In genomic region chr13:98246538-98247172, GRCh38 we compare ENCODE assay signal across 33 cellular contexts.
A peak's percentile ranks its signal among the peaks of the same experiment; 100 is the strongest.
DNase-seq lines count a peak whose midpoint lies in the region; ATAC-seq, FAIRE-seq and TF ChIP-seq lines count a peak whose summit lies in the region.
"Had no signal": no experiment of that assay in that cellular context is flagged by ENCODE, and none has a peak within 500 bp of the region (broad histone marks: within the 10 kb centered on the region; RNA-seq: fewer than 3 reads in every experiment).

No MANE protein-coding gene starts in this region.

- H3K36me3 Mint-ChIP-seq in neural crest cell (ENCODE audit: low read depth), result peaks cover 6% of the 10 kb centered on the region
- H3K36me3 Mint-ChIP-seq: activated naive CD4-positive, alpha-beta T cell treated with anti-CD3 and anti-CD28 coated beads, Interleukin-2, amount 50 U/mL, for 24 hours; CD8-positive, alpha-beta T cell had no signal

- H3K9me3 Mint-ChIP-seq in neural crest cell, result no peaks in the 10 kb centered on the region
- H3K9me3 Mint-ChIP-seq: activated naive CD4-positive, alpha-beta T cell treated with anti-CD3 and anti-CD28 coated beads, Interleukin-2, amount 50 U/mL, for 24 hours; activated T-helper 2 cell treated with anti-CD3 and anti-CD28 coated beads, Interferon-gamma antibody, Interleukin-2, Interleukin-4, amounts not matched to agents 10 μg/mL and 5 μg/mL and 100 μg/mL, durations not matched to agents 14 hours and 24 hours and 36 hours; CD8-positive, alpha-beta T cell had no signal

- H3K9ac ChIP-seq in kidney (ENCODE audit: low read length in 2 of 2), result no peak overlapping the region

- H3K4me1 ChIP-seq in kidney (ENCODE audit: control insufficient read depth in 1 of 2, insufficient read depth in 1 of 2, low read depth in 1 of 2, low read length in 2 of 2), result peaks cover 5 to 13% of the 10 kb centered on the region in 2 donors
- H3K4me1 ChIP-seq: BE2C, esophagus squamous epithelium, foreskin keratinocyte, tibial nerve had no signal

- TF ChIP-seq CTCF in neural crest cell (conservative IDR thresholded peaks at IDR 0.05) (no peak), kidney (IDR thresholded peaks at IDR 0.05; ENCODE audit: borderline replicate concordance, extremely low read depth, insufficient read depth) (no peak)

- no peaks in the 10 kb centered on the region for H3K27me3 Mint-ChIP-seq in neural crest cell (ENCODE audit: low read depth)

- no peak overlapping the region for H3K27ac ChIP-seq in kidney (ENCODE audit: low read depth in 2 of 2, low read length in 2 of 2)
- H3K27ac ChIP-seq: brain microvascular endothelial cell, esophagus squamous epithelium, foreskin keratinocyte, tibial nerve, WERI-Rb-1 had no signal

- H3K4me3 Mint-ChIP-seq in neural crest cell, result no peak overlapping the region
- H3K4me3 Mint-ChIP-seq: activated naive CD4-positive, alpha-beta T cell treated with anti-CD3 and anti-CD28 coated beads, Interleukin-2, amount 50 U/mL, for 24 hours; CD8-positive, alpha-beta T cell had no signal

- no peak for DNase-seq in H54 (ENCODE audit: insufficient read length, low spot score)
- DNase-seq in NCI-H774 (lab: John Stamatoyannopoulos, UW), result peak; percentile 34
- DNase-seq in left colon, result no peak
- DNase-seq in neural crest cell (ENCODE audit: low read depth, low spot score), result no peak
- DNase-seq in HK-2 (ENCODE audit: unreplicated experiment), result no peak
- no peak for DNase-seq in kidney
- DNase-seq in GM19240 (ENCODE audit: insufficient read length, low spot score), result no peak
- no peak for DNase-seq in activated CD4-positive, alpha-beta T cell treated with anti-CD3 and anti-CD28 coated beads for 1 hour
- DNase-seq: activated CD4-positive, alpha-beta T cell treated with anti-CD3 and anti-CD28 coated beads for 48 hours; activated T-cell treated with anti-CD3 and anti-CD28 coated beads for 4 hours; amniotic stem cell; BE2C; brain microvascular endothelial cell; CD8-positive, alpha-beta T cell; cerebellar nuclear complex; EL; esophagus squamous epithelium; foreskin keratinocyte; head of caudate nucleus; NCI-H1417; NCI-H526; SIG-M5; stimulated activated CD4-positive, alpha-beta T cell treated with anti-CD3 and anti-CD28 coated beads, Interleukin-12 subunit alpha, Interleukin-12 subunit beta, amount 100 ng/mL, for 4 hours; stimulated activated CD4-positive, alpha-beta T cell treated with anti-CD3 and anti-CD28 coated beads, Interleukin-4, amount 100 ng/mL, for 1 hour; T-helper 9 cell; WERI-Rb-1 had no signal

- H3K4me1 Mint-ChIP-seq in neural crest cell, result peaks cover 11% of the 10 kb centered on the region
- H3K4me1 Mint-ChIP-seq: activated naive CD4-positive, alpha-beta T cell treated with anti-CD3 and anti-CD28 coated beads, Interleukin-2, amount 50 U/mL, for 24 hours had no signal

- H3K9me3 ChIP-seq in kidney (ENCODE audit: control insufficient read depth in 1 of 2, low read length in 2 of 2), result no peaks in the 10 kb centered on the region
- H3K9me3 ChIP-seq: BE2C, esophagus squamous epithelium, tibial nerve had no signal

- intact Hi-C loops in left colon (cut with DNase I, micrococcal nuclease) (no loop called here), kidney (cut with DNase I) (no loop called here)

- H3K36me3 ChIP-seq in kidney (ENCODE audit: control insufficient read depth in 1 of 2, insufficient read depth in 2 of 2, low read length in 2 of 2), result no peaks in the 10 kb centered on the region
- H3K36me3 ChIP-seq: BE2C, brain microvascular endothelial cell, esophagus squamous epithelium, tibial nerve had no signal

- peak; percentile 85 for FAIRE-seq in H54 (lab: Jason Lieb, UNC)
- no peak for FAIRE-seq in kidney (lab: Jason Lieb, UNC)
- FAIRE-seq: endometrium, keratinocyte had no signal

- TF ChIP-seq POLR2A in H54 (IDR thresholded peaks at IDR 0.05; ENCODE audit: low read depth, low read length), result no peak

- no peak overlapping the region for H3K4me3 ChIP-seq in kidney (ENCODE audit: low read length in 2 of 2)
- H3K4me3 ChIP-seq: esophagus squamous epithelium, tibial nerve had no signal

- peak; percentile 68 for ATAC-seq in left colon
- ATAC-seq: CD8-positive, alpha-beta T cell; foreskin keratinocyte; HCT116; sciatic nerve had no signal

- peak overlapping the region; percentile 12 for H3K27ac Mint-ChIP-seq in neural crest cell (ENCODE audit: unreplicated experiment)
- H3K27ac Mint-ChIP-seq: activated naive CD4-positive, alpha-beta T cell treated with anti-CD3 and anti-CD28 coated beads, Interleukin-2, amount 50 U/mL, for 24 hours; activated T-helper 2 cell treated with anti-CD3 and anti-CD28 coated beads, Interferon-gamma antibody, Interleukin-2, Interleukin-4, amounts not matched to agents 10 μg/mL and 5 μg/mL and 100 μg/mL, durations not matched to agents 14 hours and 24 hours and 36 hours; CD8-positive, alpha-beta T cell had no signal
